ENCODE assay signal across 9 cellular contexts in the genomic region with DNA sequence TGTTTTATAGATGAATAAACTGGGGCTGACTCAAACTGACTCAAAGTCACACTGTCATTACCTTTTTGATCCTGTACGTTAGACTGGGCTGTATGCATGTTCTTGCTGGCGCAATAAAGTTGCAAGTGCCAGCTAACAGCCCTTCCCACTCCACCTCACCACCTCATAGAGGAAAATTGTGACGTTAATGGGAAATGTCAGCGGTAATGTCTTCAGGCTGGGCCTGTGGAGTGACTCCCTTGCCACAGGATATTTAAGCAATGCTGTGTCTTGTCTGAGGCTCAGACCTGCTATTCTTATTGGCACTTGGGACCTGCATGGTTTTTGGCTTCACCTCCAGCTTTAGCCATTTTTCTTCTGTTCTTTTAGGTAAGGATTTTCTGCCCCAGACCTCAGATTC. TPM values are rescaled to one million over a fixed set of nuclear protein-coding genes. Genes with fewer than 3 reads are reported as not detected.
A peak's percentile ranks its signal among the peaks of the same experiment; 100 is the strongest.
DNase-seq lines count a peak whose midpoint lies in the region; ATAC-seq, FAIRE-seq and TF ChIP-seq lines count a peak whose summit lies in the region.
"Had no signal": no experiment of that assay in that cellular context is flagged by ENCODE, and none has a peak within 500 bp of the region (broad histone marks: within the 10 kb centered on the region; RNA-seq: fewer than 3 reads in every experiment).

No MANE protein-coding gene starts in this region.

- H3K27me3 ChIP-seq in astrocyte (ENCODE audit: insufficient read depth, low read length): no peaks in the 10 kb centered on the region

- peak overlapping the region; percentile 56 for H3K9ac ChIP-seq in astrocyte (ENCODE audit: low read length)

- H3K4me3 ChIP-seq in astrocyte (ENCODE audit: insufficient read depth, low read depth, low read length): no peak overlapping the region

- H3K4me2 ChIP-seq in astrocyte (ENCODE audit: low read length): peak overlapping the region; percentile 20

- peaks cover 9% of the 10 kb centered on the region for H3K79me2 ChIP-seq in astrocyte (ENCODE audit: insufficient read depth, low read length)

- H3K27ac Mint-ChIP-seq in activated CD8-positive, alpha-beta memory T cell treated with anti-CD3 and anti-CD28 coated beads, Interleukin-2, amount 10 ng/mL, durations not matched to agents 7 days and 5 days: peak overlapping the region; percentile 84
- H3K27ac Mint-ChIP-seq in astrocyte (ENCODE audit: unreplicated experiment) (peak overlapping the region; percentile 87), mesothelial cell of epicardium (peak overlapping the region; percentile 87)

- FAIRE-seq in astrocyte (lab: Jason Lieb, UNC): no peak

- ATAC-seq in activated CD8-positive, alpha-beta memory T cell treated with anti-CD3 and anti-CD28 coated beads, Interleukin-2, amount 10 ng/mL, durations not matched to agents 7 days and 5 days: no peak
- ATAC-seq in HG03565 (IDR thresholded peaks at IDR 0.05; ENCODE audit: unreplicated experiment): peak; percentile 10
- no peak for ATAC-seq in GM18873 (IDR thresholded peaks at IDR 0.05; ENCODE audit: low FRiP score, unreplicated experiment)

- no peaks in the 10 kb centered on the region for H3K9me3 ChIP-seq in astrocyte (ENCODE audit: insufficient read depth, low read depth, low read length)

- TF ChIP-seq CTCF in astrocyte (IDR thresholded peaks at IDR 0.05; ENCODE audit: insufficient read depth, low read depth, low read length): no peak
- no peak for TF ChIP-seq CTCF in mesothelial cell of epicardium (IDR thresholded peaks at IDR 0.05; ENCODE audit: unreplicated experiment)

- DNase-seq in activated CD8-positive, alpha-beta memory T cell treated with anti-CD3 and anti-CD28 coated beads, Interleukin-2, amount 10 ng/mL, durations not matched to agents 7 days and 5 days: no peak
- DNase-seq in activated CD8-positive, alpha-beta memory T cell treated with anti-CD3 and anti-CD28 coated beads, Interleukin-2, amount 50 U/mL, for 48 hours: no peak
- DNase-seq in astrocyte (ENCODE audit: low read depth) (peak; percentile 14), mesothelial cell of epicardium (ENCODE audit: low spot score in 2 of 2, unreplicated experiment in 2 of 2) (no peak), GM19240 (ENCODE audit: insufficient read length, low spot score) (no peak)
- no peak for DNase-seq in effector CD4-positive, alpha-beta T cell

- peak overlapping the region; percentile 12 for H2AFZ ChIP-seq in astrocyte (ENCODE audit: low read depth, low read length)

- H3K36me3 ChIP-seq in astrocyte (ENCODE audit: insufficient read depth, low read length): peaks cover 29% of the 10 kb centered on the region

- CTCF ChIA-PET in activated CD8-positive, alpha-beta memory T cell treated with anti-CD3 and anti-CD28 coated beads, Interleukin-2, amount 10 ng/mL, durations not matched to agents 7 days and 5 days (lab: Charles Lee): interaction anchor here (0.6 to 4.3 kb wide), 30 partner anchors 9 to 444 kb away, joined by 3 to 49 read pairs (median 4); partner anchors contain the start of genes CFLAR and HYCC2

- peaks cover 19% of the 10 kb centered on the region for H3K4me1 Mint-ChIP-seq in activated CD8-positive, alpha-beta memory T cell treated with anti-CD3 and anti-CD28 coated beads, Interleukin-2, amount 10 ng/mL, durations not matched to agents 7 days and 5 days
- H3K4me1 Mint-ChIP-seq in astrocyte (ENCODE audit: low read depth, unreplicated experiment): peaks cover 11% of the 10 kb centered on the region
- peaks cover 8% of the 10 kb centered on the region for H3K4me1 Mint-ChIP-seq in mesothelial cell of epicardium

- peak overlapping the region; percentile 56 for H3K27ac ChIP-seq in astrocyte (ENCODE audit: low read depth, low read length)

- H3K9me3 Mint-ChIP-seq in activated CD8-positive, alpha-beta memory T cell treated with anti-CD3 and anti-CD28 coated beads, Interleukin-2, amount 10 ng/mL, durations not matched to agents 7 days and 5 days (ENCODE audit: low read depth): no peaks in the 10 kb centered on the region
- no peaks in the 10 kb centered on the region for H3K9me3 Mint-ChIP-seq in astrocyte (ENCODE audit: unreplicated experiment)
- no peaks in the 10 kb centered on the region for H3K9me3 Mint-ChIP-seq in mesothelial cell of epicardium
- H3K9me3 Mint-ChIP-seq: activated T-cell treated with anti-CD3 and anti-CD28 coated beads, Interleukin-2, amount 50 U/mL, for 4 hours had no signal

- H3K27me3 Mint-ChIP-seq in activated CD8-positive, alpha-beta memory T cell treated with anti-CD3 and anti-CD28 coated beads, Interleukin-2, amount 10 ng/mL, durations not matched to agents 7 days and 5 days: no peaks in the 10 kb centered on the region
- no peaks in the 10 kb centered on the region for H3K27me3 Mint-ChIP-seq in astrocyte (ENCODE audit: low read depth, unreplicated experiment)
- no peaks in the 10 kb centered on the region for H3K27me3 Mint-ChIP-seq in mesothelial cell of epicardium (ENCODE audit: low read depth)

- peaks cover 53% of the 10 kb centered on the region for H3K36me3 Mint-ChIP-seq in activated CD8-positive, alpha-beta memory T cell treated with anti-CD3 and anti-CD28 coated beads, Interleukin-2, amount 10 ng/mL, durations not matched to agents 7 days and 5 days
- H3K36me3 Mint-ChIP-seq in astrocyte (ENCODE audit: low read depth, unreplicated experiment) (peaks cover 21% of the 10 kb centered on the region), mesothelial cell of epicardium (peaks cover 3% of the 10 kb centered on the region)

- H3K4me3 Mint-ChIP-seq in activated CD8-positive, alpha-beta memory T cell treated with anti-CD3 and anti-CD28 coated beads, Interleukin-2, amount 10 ng/mL, durations not matched to agents 7 days and 5 days: no peak overlapping the region
- H3K4me3 Mint-ChIP-seq in astrocyte (ENCODE audit: unreplicated experiment) (peak overlapping the region; percentile 3), mesothelial cell of epicardium (no peak overlapping the region)
- H3K4me3 Mint-ChIP-seq: activated T-cell treated with anti-CD3 and anti-CD28 coated beads, Interleukin-2, amount 50 U/mL, for 4 hours had no signal

- peaks cover 7% of the 10 kb centered on the region for H3K4me1 ChIP-seq in astrocyte (ENCODE audit: insufficient read depth, low read length)

- H4K20me1 ChIP-seq in astrocyte (ENCODE audit: insufficient read depth, low read length): no peaks in the 10 kb centered on the region

RNA-seq across cellular contexts. Expression of gene CASP10, which starts 25.2 kb away (rescaled TPM):
- total RNA-seq in activated CD8-positive, alpha-beta memory T cell treated with anti-CD3 and anti-CD28 coated beads, Interleukin-2, amount 10 ng/mL, durations not matched to agents 7 days and 5 days: 10 to 100 TPM; 26.6 to 37.4 TPM
- total RNA-seq in astrocyte (0.43 and 1.2 TPM in 2 replicates), mesothelial cell of epicardium (2.2 to 3.1 TPM (median 2.8 TPM) in 3 replicates)

RNA-seq across cellular contexts. Expression of gene CFLAR, which starts 41.7 kb away (rescaled TPM):
- total RNA-seq in activated CD8-positive, alpha-beta memory T cell treated with anti-CD3 and anti-CD28 coated beads, Interleukin-2, amount 10 ng/mL, durations not matched to agents 7 days and 5 days: 100 to 1,000 TPM; 193 to 242 TPM
- 34.9 and 47.5 TPM in 2 replicates for total RNA-seq in astrocyte
- total RNA-seq in mesothelial cell of epicardium: 37.0 to 43.9 TPM (median 40.8 TPM) in 3 replicates
